Comparison of ENCODE assay signal across 25 cellular contexts in the genomic region with DNA sequence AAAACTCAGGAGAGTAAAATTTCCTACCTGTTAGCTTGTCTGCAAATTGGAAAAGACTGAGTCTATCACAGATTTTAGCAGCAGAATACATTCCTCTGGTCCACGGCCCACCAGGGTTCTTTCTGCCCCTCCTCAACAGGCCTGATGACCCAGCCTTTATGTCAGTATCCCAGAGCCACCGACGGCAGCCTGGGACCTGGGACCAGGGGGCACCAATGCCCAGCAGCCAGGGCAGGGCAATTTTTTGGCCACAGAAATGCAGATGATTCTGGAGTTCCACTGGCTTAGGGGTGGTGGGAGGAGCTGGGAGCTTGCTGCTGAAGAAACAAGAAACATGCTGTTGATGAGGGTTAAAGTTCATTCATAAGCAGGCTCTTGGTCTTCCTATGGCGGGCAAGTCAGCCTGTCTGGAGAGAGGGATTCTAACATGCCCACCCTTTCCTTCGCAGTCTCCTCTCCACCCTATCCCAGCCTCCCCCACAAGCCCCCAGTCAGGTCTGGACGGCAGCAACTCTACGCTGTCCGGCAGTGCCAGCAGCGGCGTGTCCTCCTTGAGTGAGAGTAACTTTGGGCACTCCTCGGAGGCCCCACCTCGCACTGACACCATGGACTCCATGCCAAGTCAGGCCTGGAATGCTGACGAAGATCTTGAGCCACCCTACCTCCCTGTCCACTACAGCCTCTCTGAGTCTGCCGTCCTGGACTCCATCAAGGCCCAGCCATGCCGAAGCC. TPM values are rescaled to one million over a fixed set of nuclear protein-coding genes. Genes with fewer than 3 reads are reported as not detected.
DNase-seq lines count a peak whose midpoint lies in the region; ATAC-seq and TF ChIP-seq lines count a peak whose summit lies in the region.
"Had no signal": no experiment of that assay in that cellular context is flagged by ENCODE, and none has a peak within 500 bp of the region (broad histone marks: within the 10 kb centered on the region; RNA-seq: fewer than 3 reads in every experiment).

No MANE protein-coding gene starts in this region.

- H3K4me3 Mint-ChIP-seq in H9: no peak overlapping the region
- H3K4me3 Mint-ChIP-seq: B cell, GM23338 had no signal

- no peak overlapping the region for H3K9ac ChIP-seq in H9 (ENCODE audit: extremely low read depth, insufficient read length, low read length)

- no peak overlapping the region for H2BK5ac ChIP-seq in H9 (ENCODE audit: insufficient read length, low read length)

- H4K5ac ChIP-seq in H9 (ENCODE audit: insufficient read length, low read depth, low read length): no peak overlapping the region

- no peak overlapping the region for H2BK20ac ChIP-seq in H9 (ENCODE audit: low read depth, low read length, poor library complexity, severe bottlenecking)

- intact Hi-C loops in posterior vena cava (cut with DNase I): no loop called here

- H3K23ac ChIP-seq in H9 (ENCODE audit: insufficient read length, low read depth, low read length): no peak overlapping the region

- no peak overlapping the region for H3T11ph ChIP-seq in H9 (ENCODE audit: low read length)

- H3K9me3 Mint-ChIP-seq in H9: no peaks in the 10 kb centered on the region
- H3K9me3 Mint-ChIP-seq: CD4-positive, CD25-positive, alpha-beta regulatory T cell; GM23338 had no signal

- H3K4me1 Mint-ChIP-seq in H9: peaks cover 12 to 16% of the 10 kb centered on the region in 2 experiments

- H3K4me1 ChIP-seq in H9 (ENCODE audit: insufficient read depth, low read length): no peaks in the 10 kb centered on the region

- H3K36me3 Mint-ChIP-seq in H9 (ENCODE audit: insufficient read depth in 1 of 3, low read depth in 3 of 3): peaks cover 0 to 9% (median 8%) of the 10 kb centered on the region in 3 experiments; a peak in 6 of 7 replicates
- H3K36me3 Mint-ChIP-seq: CD4-positive, CD25-positive, alpha-beta regulatory T cell had no signal

- H3K27ac Mint-ChIP-seq in H9: peak overlapping the region in 2 of 3 experiments; percentile 36 to 70; a peak in 2 of 7 replicates
- H3K27ac Mint-ChIP-seq: B cell; CD4-positive, CD25-positive, alpha-beta regulatory T cell; GM23338 had no signal

- peaks cover 2% of the 10 kb centered on the region; the same call in 1 of the 2 replicates for H3K27me3 Mint-ChIP-seq in H9 (ENCODE audit: low read depth)
- H3K27me3 Mint-ChIP-seq: CD4-positive, CD25-positive, alpha-beta regulatory T cell had no signal

- H2BK15ac ChIP-seq in H9 (ENCODE audit: low read depth, low read length): no peak overlapping the region

- no peak overlapping the region for H3K56ac ChIP-seq in H9 (ENCODE audit: insufficient read length, low read depth, low read length)

- H4K8ac ChIP-seq in H9 (replicated peaks; ENCODE audit: insufficient read length, low read depth, low read length): no peak overlapping the region

- H2BK12ac ChIP-seq in H9 (ENCODE audit: insufficient read length, low read depth, low read length): no peak overlapping the region

- ATAC-seq in GM21723 (IDR thresholded peaks at IDR 0.05; ENCODE audit: unreplicated experiment): no peak
- ATAC-seq: GM23338, HCT116, PC-3 had no signal

- no CpG with 5 or more reads among the region's 15 CpGs for WGBS in H9 (ENCODE audit: extremely low coverage, insufficient read length, low lambda C conversion rate)

- no peak overlapping the region for H3K14ac ChIP-seq in H9 (ENCODE audit: insufficient read depth, low read length)

- H4K91ac ChIP-seq in H9 (ENCODE audit: insufficient read length, low read depth, low read length): no peak overlapping the region

- no peaks in the 10 kb centered on the region for H3K9me3 ChIP-seq in H9 (ENCODE audit: control insufficient read depth, low read depth, low read length)
- H3K9me3 ChIP-seq: SJSA1 had no signal

- H3K4me2 ChIP-seq in H9 (ENCODE audit: insufficient read depth, insufficient read length, low read length): no peak overlapping the region
- H3K4me2 ChIP-seq: GM23338 had no signal

- peak; percentile 23 for DNase-seq in activated CD4-positive, CD25-positive, alpha-beta regulatory T cell treated with anti-CD3 and anti-CD28 coated beads, Interleukin-2, amount 50 U/mL, for 72 hours
- no peak for DNase-seq in activated CD4-positive, CD25-positive, alpha-beta regulatory T cell (lab: John Stamatoyannopoulos, UW)
- no peak for DNase-seq in H9
- peak; percentile 83 for DNase-seq in mesenteric fat pad (ENCODE audit: low spot score)
- DNase-seq in posterior vena cava (ENCODE audit: low spot score): peak; percentile 62
- no peak for DNase-seq in CD1c-positive myeloid dendritic cell (ENCODE audit: extremely low spot score)
- DNase-seq: CD4-positive, CD25-positive, alpha-beta regulatory T cell; DMS153; NCI-H1048; NCI-H1417; NCI-H1694; NCI-H2029 treated with DMSO at 0.1 percent for 48 hours; NCI-H446 treated with DMSO at 0.1 percent for 48 hours; NCI-H526; NCI-H82; NK-92 treated with Interleukin-12 subunit alpha and Interleukin-12 subunit beta, amount 100 ng/mL, for 24 hours; PC-3; Right ventricle myocardium superior had no signal

- no peak overlapping the region for H2AFZ ChIP-seq in H9 (ENCODE audit: low read length)
- H2AFZ ChIP-seq: GM23338 had no signal

- no peak overlapping the region for H3K18ac ChIP-seq in H9 (ENCODE audit: insufficient read length, low read depth, low read length)

- no peak overlapping the region for H3K27ac ChIP-seq in H9 (ENCODE audit: insufficient read length, low read depth, low read length)
- H3K27ac ChIP-seq: 22Rv1, HL-60, SJSA1 had no signal

- no peaks in the 10 kb centered on the region for H3K27me3 ChIP-seq in H9 (ENCODE audit: insufficient read depth, low read length)
- H3K27me3 ChIP-seq: SJSA1 had no signal

- H4K20me1 ChIP-seq in H9 (ENCODE audit: control insufficient read depth, insufficient read depth, insufficient read length): no peaks in the 10 kb centered on the region

- no peak for TF ChIP-seq CTCF in H9 (conservative IDR thresholded peaks at IDR 0.05)

- peaks cover 11% of the 10 kb centered on the region for H3K23me2 ChIP-seq in H9 (ENCODE audit: insufficient read length, low read depth, low read length, poor library complexity, severe bottlenecking)

- H3K79me1 ChIP-seq in H9 (ENCODE audit: insufficient read depth, low read depth, low read length, poor library complexity, severe bottlenecking): no peaks in the 10 kb centered on the region

- no peak overlapping the region for H3K4ac ChIP-seq in H9 (ENCODE audit: low read depth, low read length)

- peaks cover 3% of the 10 kb centered on the region; the same call in 1 of the 2 replicates for H3K79me2 ChIP-seq in H9 (ENCODE audit: insufficient read depth, low read length)

- H2AK5ac ChIP-seq in H9 (ENCODE audit: insufficient read length, low read length): no peak overlapping the region

- H2BK120ac ChIP-seq in H9 (ENCODE audit: low read depth, low read length, poor library complexity, severe bottlenecking): no peak overlapping the region

RNA-seq across cellular contexts. Expression of a gene that starts 4.3 kb away (rescaled TPM):
- 145 and 148 TPM in 2 replicates for total RNA-seq in H9 (2021)
- total RNA-seq in mesenteric fat pad: 87.8 TPM
- total RNA-seq in posterior vena cava: 10 to 100 TPM; 72.6 to 79.2 TPM

RNA-seq across cellular contexts. Expression of a gene that starts 10.3 kb away (rescaled TPM):
- total RNA-seq in H9 (2021): 61.1 and 61.9 TPM in 2 replicates
- 28.0 TPM for total RNA-seq in mesenteric fat pad
- total RNA-seq in posterior vena cava: 10 to 100 TPM; 20.2 to 22.7 TPM

Comparison
In these comparisons a context has a peak if more than half of its experiments do, and no peak if none do; other contexts are left out.
1. DNase-seq: peak in activated CD4-positive, CD25-positive, alpha-beta regulatory T cell treated with anti-CD3 and anti-CD28 coated beads, Interleukin-2, amount 50 U/mL, for 72 hours (single experiment), mesenteric fat pad (single experiment) and posterior vena cava (single experiment); none in activated CD4-positive, CD25-positive, alpha-beta regulatory T cell (0 of 4), H9 (single experiment) and CD1c-positive myeloid dendritic cell (single experiment).